In genomic region chr11:77619576-77620198, GRCh38 we compare ENCODE assay signal across 8 cellular contexts. TPM values are rescaled to one million over a fixed set of nuclear protein-coding genes. Genes with fewer than 3 reads are reported as not detected.
DNase-seq lines count a peak whose midpoint lies in the region; ATAC-seq and TF ChIP-seq lines count a peak whose summit lies in the region.

No MANE protein-coding gene starts in this region.

- no peak overlapping the region for H3K4me3 ChIP-seq in upper lobe of left lung

- H3K9me3 ChIP-seq in upper lobe of left lung, result no peaks in the 10 kb centered on the region

- H3K27me3 ChIP-seq in upper lobe of left lung, result no peaks in the 10 kb centered on the region

- ATAC-seq in upper lobe of left lung (ENCODE audit: low FRiP score in 2 of 2) (no peak), GM19397 (IDR thresholded peaks at IDR 0.05; ENCODE audit: unreplicated experiment) (no peak), HG03045 (IDR thresholded peaks at IDR 0.05; ENCODE audit: unreplicated experiment) (no peak)

- no peak for TF ChIP-seq POLR2A in upper lobe of left lung (IDR thresholded peaks at IDR 0.05)

- no peak for TF ChIP-seq EP300 in upper lobe of left lung (IDR thresholded peaks at IDR 0.05)

- peak; percentile 30 for DNase-seq in stimulated activated CD4-positive, alpha-beta T cell treated with anti-CD3 and anti-CD28 coated beads, Interleukin-4, amount 100 ng/mL, for 24 hours
- DNase-seq in stimulated activated CD4-positive, alpha-beta T cell treated with anti-CD3 and anti-CD28 coated beads, Interleukin-15, amount 100 ng/mL, for 24 hours, result no peak
- DNase-seq in NCI-H1930 (lab: John Stamatoyannopoulos, UW) (peak; percentile 4 to 36), amniotic epithelial cell (ENCODE audit: low read depth) (peak; percentile 46), iris pigment epithelial cell (ENCODE audit: low read depth) (peak; percentile 49), upper lobe of left lung (no peak)

- H3K36me3 ChIP-seq in upper lobe of left lung, result peaks cover 7 to 92% (median 58%) of the 10 kb centered on the region in 4 donors

- 91 to 93% methylated on average over 3 of the region's 3 CpGs for WGBS in upper lobe of left lung, 2 donors

- H3K4me1 ChIP-seq in upper lobe of left lung, result no peaks in the 10 kb centered on the region

- peak; percentile 20 to 63 (median 48) for TF ChIP-seq CTCF in upper lobe of left lung (IDR thresholded peaks at IDR 0.05)

- H3K27ac ChIP-seq in upper lobe of left lung, result no peak overlapping the region

RNA-seq across cellular contexts. Expression of gene CLNS1A, which starts 17.9 kb away (rescaled TPM):
- total RNA-seq in upper lobe of left lung, result 10 to 100 TPM; 32.5 to 72.3 (median 54.9) TPM

RNA-seq across cellular contexts. Expression of gene AQP11, which starts 29.9 kb away (rescaled TPM):
- under 1 TPM in 4 of 6 donors, not detected in 2; 0.49 to 0.91 (median 0.60) TPM for total RNA-seq in upper lobe of left lung

Comparison
In these comparisons a context has a peak if more than half of its experiments do, and no peak if none do; other contexts are left out.
1. DNase-seq: peak in stimulated activated CD4-positive, alpha-beta T cell treated with anti-CD3 and anti-CD28 coated beads, Interleukin-4, amount 100 ng/mL, for 24 hours (single experiment), NCI-H1930 (2 of 2), amniotic epithelial cell (single experiment) and iris pigment epithelial cell (single experiment); none in stimulated activated CD4-positive, alpha-beta T cell treated with anti-CD3 and anti-CD28 coated beads, Interleukin-15, amount 100 ng/mL, for 24 hours (single experiment) and upper lobe of left lung (0 of 2).